Comparison of ENCODE assay signal across 23 cellular contexts in genomic region chr11:36278531-36279245, GRCh38. TPM values are rescaled to one million over a fixed set of nuclear protein-coding genes. Genes with fewer than 3 reads are reported as not detected.
DNase-seq lines count a peak whose midpoint lies in the region; ATAC-seq, FAIRE-seq and TF ChIP-seq lines count a peak whose summit lies in the region.
"Had no signal": no experiment of that assay in that cellular context is flagged by ENCODE, and none has a peak within 500 bp of the region (broad histone marks: within the 10 kb centered on the region; RNA-seq: fewer than 3 reads in every experiment).

No MANE protein-coding gene starts in this region.

- intact Hi-C loops in K562 (cut with micrococcal nuclease): no loop called here
- intact Hi-C loops in CD14-positive monocyte (cut with micrococcal nuclease): no loop called here

- POLR2A ChIA-PET in K562 (lab: Yijun Ruan, JAX): interaction anchor here (1.0 kb wide), 1 partner anchor 13 kb away, joined by 4 read pairs; no protein-coding TSS in a partner anchor

- WGBS in K562 (ENCODE audit: insufficient coverage, low coverage, missing lambda C conversion rate): 59% methylated on average over 11 of the region's 11 CpGs

- no peaks in the 10 kb centered on the region for H4K20me1 ChIP-seq in K562 (replicated peaks; ENCODE audit: control insufficient read depth, insufficient read depth, low read length)

- H3K9me1 ChIP-seq in K562 (ENCODE audit: control insufficient read depth, insufficient read depth, low read length): no peaks in the 10 kb centered on the region

- peaks cover 73 to 87% of the 10 kb centered on the region in 2 donors for H3K36me3 Mint-ChIP-seq in CD14-positive monocyte

- DNase-seq in NCI-H146 (lab: John Stamatoyannopoulos, UW) (peak; percentile 19), NCI-H146 treated with DMSO at 0.1 percent for 48 hours (lab: John Stamatoyannopoulos, UW; ENCODE audit: unreplicated experiment) (no peak), K562 (ENCODE audit: extremely low read depth in 1 of 4, low spot score in 3 of 4) (no peak), iris pigment epithelial cell (ENCODE audit: low read depth) (peak; percentile 68), renal cortical epithelial cell (ENCODE audit: low read depth) (peak; percentile 47), NCI-H345 (lab: John Stamatoyannopoulos, UW) (no peak), AG20443 (ENCODE audit: low spot score) (no peak), CD14-positive monocyte (ENCODE audit: low spot score) (no peak)
- DNase-seq: activated CD4-positive, CD25-positive, alpha-beta regulatory T cell treated with anti-CD3 and anti-CD28 coated beads, Interleukin-2, amount 50 U/mL, for 72 hours; activated naive CD4-positive, alpha-beta T cell treated with Interleukin-2 at 50 U/mL for 16 hours; CD4-positive, alpha-beta T cell; HCEC 1CT; NCI-H1092; occipital lobe; stimulated activated naive CD4-positive, alpha-beta T cell treated with Interleukin-2 at 50 U/mL for 16 hours had no signal

- H3K27me3 Mint-ChIP-seq in CD14-positive monocyte (ENCODE audit: low read depth in 3 of 3): peaks cover 0 to 2% (median 0%) of the 10 kb centered on the region in 3 donors
- H3K27me3 Mint-ChIP-seq: CD4-positive, alpha-beta T cell had no signal

- TF ChIP-seq CTCF in K562 (IDR thresholded peaks at IDR 0.05 in 2 of 3, conservative IDR thresholded peaks at IDR 0.05 in 1 of 3; ENCODE audit: insufficient read depth in 2 of 3, low read depth in 1 of 3, low read length in 3 of 3) (no peak), CD14-positive monocyte (IDR thresholded peaks at IDR 0.05) (no peak)

- in situ Hi-C loops in K562 (cut with MboI): no loop called here

- no peak for TF ChIP-seq EP300 in K562 (IDR thresholded peaks at IDR 0.05; ENCODE audit: low read length)

- H3K4me3 Mint-ChIP-seq in CD14-positive monocyte: no peak overlapping the region
- H3K4me3 Mint-ChIP-seq: CD4-positive, alpha-beta T cell; T-helper 2 cell treated with Interferon-gamma antibody and Interleukin-4, amounts not matched to agents 5 μg/mL and 100 μg/mL, for 36 hours had no signal

- CTCF ChIA-PET in K562 (lab: Yijun Ruan, JAX; ENCODE audit: low intra/inter-chr PET ratio): no interaction called here

- TF ChIP-seq POLR2A in K562 (conservative IDR thresholded peaks at IDR 0.05): no peak

- FAIRE-seq in K562 (lab: Jason Lieb, UNC): no peak
- FAIRE-seq: A549, bronchial epithelial cell, endometrium, urothelium cell line had no signal

- no peaks in the 10 kb centered on the region for H3K9me3 ChIP-seq in K562 (replicated peaks; ENCODE audit: control insufficient read depth, insufficient read depth, low read depth, low read length)
- H3K9me3 ChIP-seq: A549 had no signal

- H2AFZ ChIP-seq in K562 (ENCODE audit: low read depth, low read length): no peak overlapping the region

- H3K4me1 Mint-ChIP-seq in CD14-positive monocyte: peaks cover 6% of the 10 kb centered on the region

- no peaks in the 10 kb centered on the region for H3K79me2 ChIP-seq in K562 (ENCODE audit: control insufficient read depth, insufficient read depth, low read length)

- no peak overlapping the region for H3K4me2 ChIP-seq in K562 (ENCODE audit: insufficient read depth, low read length)
- H3K4me2 ChIP-seq: A549, smooth muscle cell had no signal

- no peak for TF ChIP-seq RAD21 in K562 (CRISPR knock-in tag; conservative IDR thresholded peaks at IDR 0.05 in 1 of 2, IDR thresholded peaks at IDR 0.05 in 1 of 2)

- BruUV-seq in K562 (replicated peaks; lab: Mats Ljungman, UMichigan): no TSS peak

- H3K36me3 ChIP-seq in K562 (ENCODE audit: control insufficient read depth, insufficient read depth, low read length): no peaks in the 10 kb centered on the region

- no peak overlapping the region; a peak in 1 of 4 replicates for H3K9ac ChIP-seq in K562 (ENCODE audit: insufficient read depth in 1 of 2, low read depth in 2 of 2, low read length in 2 of 2)

- no peak overlapping the region for H3K27ac Mint-ChIP-seq in CD14-positive monocyte
- H3K27ac Mint-ChIP-seq: CD4-positive, alpha-beta T cell; T-helper 2 cell treated with Interferon-gamma antibody and Interleukin-4, amounts not matched to agents 5 μg/mL and 100 μg/mL, for 36 hours had no signal

- no peak overlapping the region for H3K27ac ChIP-seq in K562 (ENCODE audit: extremely low read depth, low read depth, low read length)
- H3K27ac ChIP-seq: A549 had no signal

- ATAC-seq in K562: no peak; the same call in 2 of the 3 replicates
- ATAC-seq: Right ventricle myocardium inferior had no signal

- no peak overlapping the region for H3K4me3 ChIP-seq in K562
- H3K4me3 ChIP-seq: A549, smooth muscle cell had no signal

- H3K9me3 Mint-ChIP-seq in CD14-positive monocyte: peaks cover 0 to 6% (median 3%) of the 10 kb centered on the region in 7 donors
- H3K9me3 Mint-ChIP-seq: T-helper 2 cell treated with Interferon-gamma antibody and Interleukin-4, amounts not matched to agents 5 μg/mL and 100 μg/mL, for 36 hours had no signal

- no peaks in the 10 kb centered on the region for H3K4me1 ChIP-seq in K562 (replicated peaks in 1 of 2; ENCODE audit: control insufficient read depth in 2 of 2, insufficient read depth in 2 of 2, low read length in 2 of 2)
- H3K4me1 ChIP-seq: A549 had no signal

- no peaks in the 10 kb centered on the region for H3K27me3 ChIP-seq in K562 (ENCODE audit: control insufficient read depth in 2 of 2, insufficient read depth in 2 of 2, low read length in 2 of 2)

TF ChIP-seq in K562, 482 proteins besides CTCF, POLR2A, EP300 and RAD21:
- TF ChIP-seq RFX1 (IDR thresholded peaks at IDR 0.05) (peak; percentile 44; the same call in 1 of the 2 replicates), ZBED1 (IDR thresholded peaks at IDR 0.05) (no peak)

RNA-seq across cellular contexts. Expression of gene COMMD9, which starts 10.5 kb away (rescaled TPM):
- total RNA-seq in K562 (2011; cell fraction: chromatin; rRNA removed; ENCODE audit: low replicate concordance): 7.3 and 10.3 TPM in 2 replicates
- total RNA-seq in K562 (2011; cell fraction: nucleolus; rRNA removed): 7.8 and 7.9 TPM in 2 replicates
- total RNA-seq in K562 (2011; cell fraction: nucleoplasm; rRNA removed): 10.5 and 13.7 TPM in 2 replicates
- total RNA-seq in K562 (2014; rRNA removed) (32.2 and 33.1 TPM in 2 replicates), K562 (2014; rRNA removed; fragmentation: Illumina TruSeq; extraction: Trizol) (27.3 and 29.6 TPM in 2 replicates), K562 (2015; rRNA removed; fragmentation: Illumina TruSeq; extraction: Trizol) (38.9 and 40.0 TPM in 2 replicates), K562 (2021) (49.5 and 52.3 TPM in 2 replicates), renal cortical epithelial cell (37.7 and 57.9 TPM in 2 replicates)
- polyA plus RNA-seq in K562 (2011; rRNA removed) (41.8 and 46.5 TPM in 2 replicates), K562 (2014; fragmentation: Illumina TruSeq; extraction: Trizol) (40.6 and 58.6 TPM in 2 replicates), K562 (2014; fragmentation: Nextera tagmentation; extraction: Ambion mirVana) (100 to 1,000 TPM; 115 to 121 TPM), K562 (2014; rRNA removed) (48.0 and 54.6 TPM in 2 replicates), CD14-positive monocyte (100 to 1,000 TPM; 235 to 238 TPM)
- polyA plus RNA-seq in K562 (2011; cell fraction: cytosol; rRNA removed): 40.7 and 66.0 TPM in 2 replicates
- polyA plus RNA-seq in K562 (2011; cell fraction: nucleus; rRNA removed): 30.8 and 37.3 TPM in 2 replicates
- 31.3 and 34.4 TPM in 2 replicates for polyA plus RNA-seq in K562 (2012)
- polyA minus RNA-seq in K562 (2011; rRNA and poly(A)+ RNA removed): 24.1 and 28.4 TPM in 2 replicates
- 15.6 and 19.9 TPM in 2 replicates for polyA minus RNA-seq in K562 (2011; cell fraction: cytosol; rRNA and poly(A)+ RNA removed)
- polyA minus RNA-seq in K562 (2011; cell fraction: nucleus; rRNA and poly(A)+ RNA removed): 4.7 and 6.4 TPM in 2 replicates

RNA-seq across cellular contexts. Expression of gene PRR5L, which starts 17.4 kb away (rescaled TPM):
- total RNA-seq in K562 (2011; cell fraction: chromatin; rRNA removed; ENCODE audit: low replicate concordance): 0.37 and 0.74 TPM in 2 replicates
- total RNA-seq in K562 (2011; cell fraction: nucleolus; rRNA removed): 0.50 and 0.66 TPM in 2 replicates
- total RNA-seq in K562 (2011; cell fraction: nucleoplasm; rRNA removed): 0.22 and 1.3 TPM in 2 replicates
- total RNA-seq in K562 (2014; rRNA removed): 0.53 TPM in 1 of 2 replicates, not detected in the other
- total RNA-seq in K562 (2014; rRNA removed; fragmentation: Illumina TruSeq; extraction: Trizol): 0.16 and 0.29 TPM in 2 replicates
- 0.11 TPM in 1 of 2 replicates, not detected in the other for total RNA-seq in K562 (2015; rRNA removed; fragmentation: Illumina TruSeq; extraction: Trizol)
- total RNA-seq in K562 (2021): 0.07 and 0.60 TPM in 2 replicates
- 0.15 and 0.36 TPM in 2 replicates for polyA plus RNA-seq in K562 (2011; rRNA removed)
- polyA plus RNA-seq in K562 (2011; cell fraction: cytosol; rRNA removed): 0.09 and 0.15 TPM in 2 replicates
- polyA plus RNA-seq in K562 (2011; cell fraction: nucleus; rRNA removed): 0.20 and 0.63 TPM in 2 replicates
- 0.30 and 0.79 TPM in 2 replicates for polyA plus RNA-seq in K562 (2012)
- polyA plus RNA-seq in K562 (2014; fragmentation: Illumina TruSeq; extraction: Trizol): 0.39 and 0.40 TPM in 2 replicates
- under 1 TPM in 1 of 2 experiments, not detected in 1; 0.25 TPM for polyA plus RNA-seq in K562 (2014; fragmentation: Nextera tagmentation; extraction: Ambion mirVana)
- polyA plus RNA-seq in K562 (2014; rRNA removed): 0.50 and 2.5 TPM in 2 replicates
- 0.18 and 0.33 TPM in 2 replicates for polyA minus RNA-seq in K562 (2011; rRNA and poly(A)+ RNA removed)
- not detected in 2 replicates for polyA minus RNA-seq in K562 (2011; cell fraction: cytosol; rRNA and poly(A)+ RNA removed)
- 0.11 and 0.81 TPM in 2 replicates for polyA minus RNA-seq in K562 (2011; cell fraction: nucleus; rRNA and poly(A)+ RNA removed)
- 22.1 and 83.1 TPM in 2 replicates for total RNA-seq in renal cortical epithelial cell
- polyA plus RNA-seq in CD14-positive monocyte: 1 to 10 TPM; 3.5 to 7.4 TPM
- total RNA-seq: G401 had no signal

Comparison
In these comparisons a context has a peak if more than half of its experiments do, and no peak if none do; other contexts are left out.
1. DNase-seq: peak in NCI-H146 (single experiment), iris pigment epithelial cell (single experiment) and renal cortical epithelial cell (single experiment); none in NCI-H146 treated with DMSO at 0.1 percent for 48 hours (single experiment), K562 (0 of 4), NCI-H345 (single experiment), AG20443 (single experiment) and CD14-positive monocyte (single experiment).
2. RNA of gene PRR5L, which starts 17.4 kb away (total RNA-seq): 22.1 to 83.1 TPM in renal cortical epithelial cell; 0.07 to 1.3 TPM in K562; every median in the first group is over 10 times any median in the second.